ENCODE assay signal across 17 cellular contexts in the genomic region with DNA sequence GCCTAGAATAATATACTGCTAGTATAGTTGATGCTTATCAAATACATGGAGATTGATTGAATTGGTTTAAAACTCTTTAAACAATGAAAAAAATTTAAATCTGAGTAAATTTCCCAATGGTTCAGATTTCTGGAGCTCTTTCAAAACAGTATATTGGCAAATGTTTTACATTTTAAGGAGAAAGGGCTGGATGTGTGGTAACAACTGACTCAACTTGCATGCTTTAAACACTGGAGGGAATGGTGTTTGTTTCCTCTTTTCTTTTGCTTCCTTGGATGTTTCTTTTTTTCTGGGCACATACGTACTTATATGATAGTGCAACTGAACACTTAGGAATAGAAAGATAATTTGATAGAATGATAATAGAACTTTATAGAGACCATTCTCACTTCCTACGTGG.
DNase-seq lines count a peak whose midpoint lies in the region; ATAC-seq and TF ChIP-seq lines count a peak whose summit lies in the region.
"Had no signal": no experiment of that assay in that cellular context is flagged by ENCODE, and none has a peak within 500 bp of the region (broad histone marks: within the 10 kb centered on the region; RNA-seq: fewer than 3 reads in every experiment).

No MANE protein-coding gene starts in this region.

- H3K27ac ChIP-seq in IMR-90 (ENCODE audit: insufficient read depth, low read length) (peak overlapping the region; percentile 40; the same call in 1 of the 2 replicates), SJCRH30 (no peak overlapping the region)
- H3K27ac ChIP-seq: 22Rv1 had no signal

- no peak overlapping the region for H4K8ac ChIP-seq in IMR-90 (ENCODE audit: low read depth in 2 of 2, low read length in 2 of 2)

- H3K56ac ChIP-seq in IMR-90 (ENCODE audit: extremely low read depth, insufficient read depth, low read length) = no peak overlapping the region

- TF ChIP-seq POLR2A in IMR-90 (IDR thresholded peaks at IDR 0.05; ENCODE audit: low read depth, low read length) = no peak

- POLR2A ChIA-PET in IMR-90 (lab: Charles Lee; ENCODE audit: unreplicated experiment) = no interaction called here

- no CpG with 5 or more reads among the region's 2 CpGs for WGBS in IMR-90 (ENCODE audit: extremely low coverage in 2 of 2, insufficient read length in 1 of 2), 2 experiments

- no peak overlapping the region for H3K9ac ChIP-seq in IMR-90 (ENCODE audit: low read depth, low read length)

- H2BK120ac ChIP-seq in IMR-90 (ENCODE audit: low read depth, low read length) = no peak overlapping the region

- intact Hi-C loops in IMR-90 (cut with micrococcal nuclease) = no loop called here

- peaks cover 2% of the 10 kb centered on the region; the same call in 1 of the 2 replicates for H3K9me1 ChIP-seq in IMR-90 (ENCODE audit: insufficient read depth, low read length)

- no peak overlapping the region for H2AFZ ChIP-seq in IMR-90 (replicated peaks; ENCODE audit: low read length, poor library complexity)

- no peak overlapping the region for H2BK5ac ChIP-seq in IMR-90 (ENCODE audit: low read depth, low read length, poor library complexity, severe bottlenecking)

- H2BK15ac ChIP-seq in IMR-90 (ENCODE audit: low read depth, low read length) = no peak overlapping the region

- CTCF ChIA-PET in IMR-90 (lab: Yijun Ruan, JAX) = interaction anchor here (0.7 kb wide), 1 partner anchor 92 kb away, joined by 4 read pairs; no protein-coding TSS in a partner anchor

- no peaks in the 10 kb centered on the region for H4K20me1 ChIP-seq in IMR-90 (ENCODE audit: insufficient read depth, low read length)

- no peaks in the 10 kb centered on the region for H3K79me1 ChIP-seq in IMR-90 (ENCODE audit: low read depth in 1 of 2, low read length in 2 of 2)

- H3K23ac ChIP-seq in IMR-90 (ENCODE audit: low read depth, low read length) = no peak overlapping the region

- H4K91ac ChIP-seq in IMR-90 (ENCODE audit: insufficient read depth, low read depth, low read length) = no peak overlapping the region

- no peak overlapping the region for H2BK20ac ChIP-seq in IMR-90 (ENCODE audit: low read depth, low read length)

- H3K27me3 ChIP-seq in IMR-90 (ENCODE audit: control insufficient read depth, insufficient read depth, low read length) (no peaks in the 10 kb centered on the region), SJCRH30 (no peaks in the 10 kb centered on the region)

- dilution Hi-C loops in IMR-90 (cut with HindIII; ENCODE audit: low sequenced_read_pairs, unreplicated experiment) = no loop called here

- TF ChIP-seq CTCF in AG09319 (IDR thresholded peaks at IDR 0.05; ENCODE audit: low read depth, low read length) (no peak), IMR-90 (conservative IDR thresholded peaks at IDR 0.05; ENCODE audit: low read depth, low read length) (no peak)

- TF ChIP-seq RAD21 in IMR-90 (IDR thresholded peaks at IDR 0.05; ENCODE audit: low read length) = no peak

- H3K36me3 ChIP-seq in IMR-90 (ENCODE audit: control insufficient read depth, insufficient read depth, low read length) (peaks cover 6% of the 10 kb centered on the region), SJCRH30 (peaks cover 5% of the 10 kb centered on the region; the same call in 1 of the 2 replicates)

- H3K9me3 ChIP-seq in IMR-90 (ENCODE audit: control insufficient read depth, insufficient read depth, low read length) (no peaks in the 10 kb centered on the region), SJCRH30 (replicated peaks) (0 out of 2 replicates have a peak, but pooled peaks cover 3% of the 10 kb centered on the region)

- no peak overlapping the region for H3K4ac ChIP-seq in IMR-90 (ENCODE audit: low read depth, low read length)

- in situ Hi-C loops in IMR-90 (cut with MboI; ENCODE audit: low sequenced_read_pairs) = no loop called here

- H3K4me2 ChIP-seq in IMR-90 (ENCODE audit: low read depth, low read length) = no peak overlapping the region

- H3K14ac ChIP-seq in IMR-90 (replicated peaks; ENCODE audit: low read depth, low read length) = no peak overlapping the region

- H3K18ac ChIP-seq in IMR-90 (ENCODE audit: low read depth, low read length) = no peak overlapping the region

- no peak overlapping the region for H3K4me3 ChIP-seq in IMR-90 (ENCODE audit: insufficient read depth, low read depth, low read length)
- H3K4me3 ChIP-seq in SJCRH30 = no peak overlapping the region

- DNase-seq in AG09319 (ENCODE audit: extremely low read depth, low read depth) = peak; percentile 2
- peak; percentile 11 for DNase-seq in IMR-90
- peak; percentile 65 for DNase-seq in fibroblast of gingiva (ENCODE audit: low read depth)
- DNase-seq in iris pigment epithelial cell (ENCODE audit: low read depth) = peak; percentile 10
- DNase-seq in SJCRH30 = no peak
- no peak for DNase-seq in NCI-H526 (lab: John Stamatoyannopoulos, UW)
- DNase-seq: C1 segment of cervical spinal cord; Calu3; CD4-positive, alpha-beta memory T cell; COR-L47; DMS53; DMS79 treated with DMSO at 0.1 percent for 48 hours; GF-D8; H7; HCEC 1CT had no signal

- no peak overlapping the region for H4K5ac ChIP-seq in IMR-90 (ENCODE audit: low read depth, low read length)

- no peak overlapping the region for H2AK5ac ChIP-seq in IMR-90 (ENCODE audit: low read depth, low read length)

- peak; percentile 66 for ATAC-seq in IMR-90 (ENCODE audit: low read depth)
- ATAC-seq in HG02610 (IDR thresholded peaks at IDR 0.05; ENCODE audit: unreplicated experiment) = no peak

- no TSS peak for BruUV-seq in IMR-90 (replicated peaks; lab: Mats Ljungman, UMichigan)

- H2AK9ac ChIP-seq in IMR-90 (replicated peaks; ENCODE audit: low read depth, low read length, poor library complexity) = no peak overlapping the region

- no peaks in the 10 kb centered on the region for H3K4me1 ChIP-seq in IMR-90 (ENCODE audit: control insufficient read depth, insufficient read depth, low read length)
- H3K4me1 ChIP-seq in SJCRH30 = no peaks in the 10 kb centered on the region

TF ChIP-seq in IMR-90, 13 proteins besides CTCF, POLR2A, EP300 and RAD21:
- TF ChIP-seq MXI1 (IDR thresholded peaks at IDR 0.05; ENCODE audit: borderline replicate concordance, low read depth, low read length) = no peak
- no peak for TF ChIP-seq SMC3 (IDR thresholded peaks at IDR 0.05; ENCODE audit: low read depth, low read length)
- TF ChIP-seq RCOR1 (IDR thresholded peaks at IDR 0.05; ENCODE audit: insufficient replicate concordance, low read length) = no peak
- TF ChIP-seq, protein P1, sequence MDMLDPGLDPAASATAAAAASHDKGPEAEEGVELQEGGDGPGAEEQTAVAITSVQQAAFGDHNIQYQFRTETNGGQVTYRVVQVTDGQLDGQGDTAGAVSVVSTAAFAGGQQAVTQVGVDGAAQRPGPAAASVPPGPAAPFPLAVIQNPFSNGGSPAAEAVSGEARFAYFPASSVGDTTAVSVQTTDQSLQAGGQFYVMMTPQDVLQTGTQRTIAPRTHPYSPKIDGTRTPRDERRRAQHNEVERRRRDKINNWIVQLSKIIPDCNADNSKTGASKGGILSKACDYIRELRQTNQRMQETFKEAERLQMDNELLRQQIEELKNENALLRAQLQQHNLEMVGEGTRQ (IDR thresholded peaks at IDR 0.05; ENCODE audit: low read depth, low read length) = no peak
- TF ChIP-seq CEBPB (IDR thresholded peaks at IDR 0.05; ENCODE audit: low read depth, low read length) = no peak
- no peak for TF ChIP-seq CHD1 (IDR thresholded peaks at IDR 0.05; ENCODE audit: low read depth, low read length)
- TF ChIP-seq NFE2L2 (IDR thresholded peaks at IDR 0.05; ENCODE audit: low read depth, low read length) = no peak
- TF ChIP-seq FOS (IDR thresholded peaks at IDR 0.05; ENCODE audit: low read depth, low read length) = no peak
- TF ChIP-seq RFX5 (IDR thresholded peaks at IDR 0.05; ENCODE audit: low read depth, low read length) = no peak
- no peak for TF ChIP-seq MAZ (IDR thresholded peaks at IDR 0.05; ENCODE audit: borderline replicate concordance, low read depth, low read length)
- no peak for TF ChIP-seq MAFK (IDR thresholded peaks at IDR 0.05; ENCODE audit: low read depth, low read length)
- TF ChIP-seq BHLHE40 (IDR thresholded peaks at IDR 0.05; ENCODE audit: low read depth, low read length) = no peak
- TF ChIP-seq, protein P2, sequence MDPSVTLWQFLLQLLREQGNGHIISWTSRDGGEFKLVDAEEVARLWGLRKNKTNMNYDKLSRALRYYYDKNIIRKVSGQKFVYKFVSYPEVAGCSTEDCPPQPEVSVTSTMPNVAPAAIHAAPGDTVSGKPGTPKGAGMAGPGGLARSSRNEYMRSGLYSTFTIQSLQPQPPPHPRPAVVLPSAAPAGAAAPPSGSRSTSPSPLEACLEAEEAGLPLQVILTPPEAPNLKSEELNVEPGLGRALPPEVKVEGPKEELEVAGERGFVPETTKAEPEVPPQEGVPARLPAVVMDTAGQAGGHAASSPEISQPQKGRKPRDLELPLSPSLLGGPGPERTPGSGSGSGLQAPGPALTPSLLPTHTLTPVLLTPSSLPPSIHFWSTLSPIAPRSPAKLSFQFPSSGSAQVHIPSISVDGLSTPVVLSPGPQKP (IDR thresholded peaks at IDR 0.05; ENCODE audit: borderline replicate concordance, low read depth, low read length) = no peak

Comparison
In these comparisons a context has a peak if more than half of its experiments do, and no peak if none do; other contexts are left out.
1. DNase-seq: peak in AG09319 (single experiment), IMR-90 (single experiment), fibroblast of gingiva (single experiment) and iris pigment epithelial cell (single experiment); none in SJCRH30 (0 of 2) and NCI-H526 (0 of 2).